Comparison of ENCODE assay signal across 1 cellular context in genomic region chr2:105772362-105772761, GRCh38.
TF ChIP-seq lines count a peak whose summit lies in the region.

No MANE protein-coding gene starts in this region.

TF ChIP-seq in WTC11, 78 proteins besides CTCF, POLR2A, EP300 and RAD21 (continued from another document):
- TF ChIP-seq ZNF532 (CRISPR knock-in tag; IDR thresholded peaks at IDR 0.05; ENCODE audit: borderline replicate concordance) (no peak), IRF2 (CRISPR knock-in tag; IDR thresholded peaks at IDR 0.05; ENCODE audit: borderline replicate concordance, low read depth) (no peak), GABPB1 (CRISPR knock-in tag; IDR thresholded peaks at IDR 0.05) (no peak), CREM (CRISPR knock-in tag; IDR thresholded peaks at IDR 0.05) (no peak), FOXJ3 (CRISPR knock-in tag; IDR thresholded peaks at IDR 0.05; ENCODE audit: borderline replicate concordance) (no peak)
- TF ChIP-seq, protein P1, sequence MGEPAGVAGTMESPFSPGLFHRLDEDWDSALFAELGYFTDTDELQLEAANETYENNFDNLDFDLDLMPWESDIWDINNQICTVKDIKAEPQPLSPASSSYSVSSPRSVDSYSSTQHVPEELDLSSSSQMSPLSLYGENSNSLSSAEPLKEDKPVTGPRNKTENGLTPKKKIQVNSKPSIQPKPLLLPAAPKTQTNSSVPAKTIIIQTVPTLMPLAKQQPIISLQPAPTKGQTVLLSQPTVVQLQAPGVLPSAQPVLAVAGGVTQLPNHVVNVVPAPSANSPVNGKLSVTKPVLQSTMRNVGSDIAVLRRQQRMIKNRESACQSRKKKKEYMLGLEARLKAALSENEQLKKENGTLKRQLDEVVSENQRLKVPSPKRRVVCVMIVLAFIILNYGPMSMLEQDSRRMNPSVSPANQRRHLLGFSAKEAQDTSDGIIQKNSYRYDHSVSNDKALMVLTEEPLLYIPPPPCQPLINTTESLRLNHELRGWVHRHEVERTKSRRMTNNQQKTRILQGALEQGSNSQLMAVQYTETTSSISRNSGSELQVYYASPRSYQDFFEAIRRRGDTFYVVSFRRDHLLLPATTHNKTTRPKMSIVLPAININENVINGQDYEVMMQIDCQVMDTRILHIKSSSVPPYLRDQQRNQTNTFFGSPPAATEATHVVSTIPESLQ (CRISPR knock-in tag; IDR thresholded peaks at IDR 0.05), result no peak
- TF ChIP-seq, protein P2, sequence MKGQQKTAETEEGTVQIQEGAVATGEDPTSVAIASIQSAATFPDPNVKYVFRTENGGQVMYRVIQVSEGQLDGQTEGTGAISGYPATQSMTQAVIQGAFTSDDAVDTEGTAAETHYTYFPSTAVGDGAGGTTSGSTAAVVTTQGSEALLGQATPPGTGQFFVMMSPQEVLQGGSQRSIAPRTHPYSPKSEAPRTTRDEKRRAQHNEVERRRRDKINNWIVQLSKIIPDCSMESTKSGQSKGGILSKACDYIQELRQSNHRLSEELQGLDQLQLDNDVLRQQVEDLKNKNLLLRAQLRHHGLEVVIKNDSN (CRISPR knock-in tag; IDR thresholded peaks at IDR 0.05), result no peak
- TF ChIP-seq, protein P3, sequence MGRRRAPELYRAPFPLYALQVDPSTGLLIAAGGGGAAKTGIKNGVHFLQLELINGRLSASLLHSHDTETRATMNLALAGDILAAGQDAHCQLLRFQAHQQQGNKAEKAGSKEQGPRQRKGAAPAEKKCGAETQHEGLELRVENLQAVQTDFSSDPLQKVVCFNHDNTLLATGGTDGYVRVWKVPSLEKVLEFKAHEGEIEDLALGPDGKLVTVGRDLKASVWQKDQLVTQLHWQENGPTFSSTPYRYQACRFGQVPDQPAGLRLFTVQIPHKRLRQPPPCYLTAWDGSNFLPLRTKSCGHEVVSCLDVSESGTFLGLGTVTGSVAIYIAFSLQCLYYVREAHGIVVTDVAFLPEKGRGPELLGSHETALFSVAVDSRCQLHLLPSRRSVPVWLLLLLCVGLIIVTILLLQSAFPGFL (CRISPR knock-in tag; IDR thresholded peaks at IDR 0.05; ENCODE audit: borderline replicate concordance), result no peak
